In genomic region chr9:79603222-79603925, GRCh38 we compare ENCODE assay signal across 19 cellular contexts.
"Had no signal": no experiment of that assay in that cellular context is flagged by ENCODE, and none has a peak within 500 bp of the region (broad histone marks: within the 10 kb centered on the region; RNA-seq: fewer than 3 reads in every experiment).

No MANE protein-coding gene starts in this region.

- H3K9me3 Mint-ChIP-seq: activated T-helper 17 cell treated with anti-CD3 and anti-CD28 coated beads, Interleukin-2, amount 50 U/mL, for 72 hours; immature natural killer cell had no signal

- ATAC-seq: activated CD4-positive, CD25-positive, alpha-beta regulatory T cell treated with anti-CD3 and anti-CD28 coated beads, Interleukin-2, amount 50 U/mL, for 24 hours; body of pancreas; heart left ventricle; natural killer cell treated with Interleukin-12 subunit alpha and Interleukin-12 subunit beta and Interleukin-15 and Interleukin-18, amount 100 ng/mL, for 72 hours; right cardiac atrium; T-cell had no signal

- H3K36me3 ChIP-seq: colonic mucosa, esophagus muscularis mucosa, heart left ventricle, prostate gland had no signal

- H3K9me3 ChIP-seq: body of pancreas, colonic mucosa, prostate gland had no signal

- DNase-seq: activated naive CD4-positive, alpha-beta T cell treated with anti-CD3 and anti-CD28 coated beads, Interleukin-2, amount 50 U/mL, for 16 hours; activated T-cell treated with anti-CD3 and anti-CD28 coated beads for 4 hours; body of pancreas; central memory CD4-positive, alpha-beta T cell; colonic mucosa; heart left ventricle; immature natural killer cell; occipital lobe; right cardiac atrium; stimulated activated naive CD8-positive, alpha-beta T cell treated with anti-CD3 and anti-CD28 coated beads, Interleukin-15, Interleukin-2, amounts not matched to agents 100 U/mL and 50 U/mL, for 24 hours; T-cell; T-helper 9 cell had no signal

- H3K27me3 Mint-ChIP-seq: activated T-helper 17 cell treated with anti-CD3 and anti-CD28 coated beads, Interleukin-2, amount 50 U/mL, for 72 hours; natural killer cell treated with Interleukin-12 subunit alpha and Interleukin-12 subunit beta and Interleukin-15 and Interleukin-18, amount 100 ng/mL, for 72 hours; T-cell; type B pancreatic cell had no signal

- H3K27ac ChIP-seq: body of pancreas, colonic mucosa, esophagus muscularis mucosa, heart left ventricle, prostate gland had no signal

- H3K4me1 ChIP-seq: colonic mucosa, prostate gland had no signal

- H3K4me3 Mint-ChIP-seq: activated T-helper 17 cell treated with anti-CD3 and anti-CD28 coated beads, Interleukin-2, amount 50 U/mL, for 72 hours; natural killer cell treated with Interleukin-12 subunit alpha and Interleukin-12 subunit beta and Interleukin-15 and Interleukin-18, amount 100 ng/mL, for 72 hours; T-cell; type B pancreatic cell had no signal

- H3K4me3 ChIP-seq: body of pancreas, colonic mucosa, esophagus muscularis mucosa, heart left ventricle, prostate gland, smooth muscle cell had no signal

- H3K27ac Mint-ChIP-seq: activated T-helper 17 cell treated with anti-CD3 and anti-CD28 coated beads, Interleukin-2, amount 50 U/mL, for 72 hours; natural killer cell treated with Interleukin-12 subunit alpha and Interleukin-12 subunit beta and Interleukin-15 and Interleukin-18, amount 100 ng/mL, for 72 hours; T-cell; type B pancreatic cell had no signal

- H3K27me3 ChIP-seq: body of pancreas, colonic mucosa, esophagus muscularis mucosa, heart left ventricle had no signal
